Comparison of ENCODE assay signal across 34 cellular contexts in genomic region chr3:75035146-75035545, GRCh38.
"Had no signal": no experiment of that assay in that cellular context is flagged by ENCODE, and none has a peak within 500 bp of the region (broad histone marks: within the 10 kb centered on the region; RNA-seq: fewer than 3 reads in every experiment).

No MANE protein-coding gene starts in this region.

- H3K4me3 ChIP-seq: cardiac muscle cell had no signal

- H3K27me3 ChIP-seq: cardiac muscle cell had no signal

- ATAC-seq: activated CD8-positive, alpha-beta T cell treated with anti-CD3 and anti-CD28 coated beads for 36 hours; activated naive CD8-positive, alpha-beta T cell treated with anti-CD3 and anti-CD28 coated beads, Interleukin-2, amount 50 U/mL, for 24 hours had no signal

- H3K27ac Mint-ChIP-seq: activated B cell treated with CpG ODN at 0.5 μM for 24 hours; activated CD4-positive, alpha-beta memory T cell treated with anti-CD3 and anti-CD28 coated beads for 36 hours; activated CD4-positive, alpha-beta T cell treated with anti-CD3 and anti-CD28 coated beads, Interleukin-2, amount 10 ng/mL, durations not matched to agents 24 days and 14 days; activated CD8-positive, alpha-beta T cell treated with anti-CD3 and anti-CD28 coated beads for 36 hours; activated naive CD4-positive, alpha-beta T cell treated with anti-CD3 and anti-CD28 coated beads, Interleukin-2, amount 10 ng/mL, durations not matched to agents 7 days and 5 days; activated naive CD4-positive, alpha-beta T cell treated with anti-CD3 and anti-CD28 coated beads, Interleukin-2, amount 50 U/mL, for 24 hours; activated naive CD8-positive, alpha-beta T cell; activated naive CD8-positive, alpha-beta T cell treated with anti-CD3 and anti-CD28 coated beads, Interleukin-2, amount 10 ng/mL, durations not matched to agents 7 days and 5 days; activated naive CD8-positive, alpha-beta T cell treated with anti-CD3 and anti-CD28 coated beads, Interleukin-2, amount 50 U/mL, for 24 hours; activated T-helper 2 cell treated with anti-CD3 and anti-CD28 coated beads, Interferon-gamma antibody, Interleukin-2, Interleukin-4, amounts not matched to agents 10 μg/mL and 5 μg/mL and 100 μg/mL, durations not matched to agents 14 hours and 24 hours and 36 hours; brain; T-helper 1 cell treated with Interleukin-12 subunit alpha and Interleukin-12 subunit beta and Interleukin-4 antibody, amounts not matched to agents 30 μg/mL and 1 μg/mL, for 36 hours; T-helper 2 cell treated with Interferon-gamma antibody and Interleukin-4, amounts not matched to agents 5 μg/mL and 100 μg/mL, for 36 hours had no signal

- DNase-seq: activated B cell treated with CpG ODN at 0.5 μM for 24 hours; activated CD4-positive, alpha-beta memory T cell treated with anti-CD3 and anti-CD28 coated beads for 36 hours; activated CD4-positive, alpha-beta T cell treated with anti-CD3 and anti-CD28 coated beads for 4 hours; activated CD4-positive, alpha-beta T cell treated with anti-CD3 and anti-CD28 coated beads, Interleukin-2, amount 10 ng/mL, durations not matched to agents 24 days and 14 days; activated CD4-positive, alpha-beta T cell treated with anti-CD3 and anti-CD28 coated beads, Interleukin-2, amount 50 U/mL, for 1 hour; activated CD4-positive, alpha-beta T cell treated with anti-CD3 and anti-CD28 coated beads, Interleukin-2, amount 50 U/mL, for 4 hours; activated CD4-positive, CD25-positive, alpha-beta regulatory T cell treated with anti-CD3 and anti-CD28 coated beads, Interleukin-2, amount 50 U/mL, for 72 hours; activated CD8-positive, alpha-beta memory T cell treated with anti-CD3 and anti-CD28 coated beads, Interleukin-2, amount 50 U/mL, for 4 hours; activated CD8-positive, alpha-beta T cell treated with anti-CD3 and anti-CD28 coated beads for 36 hours; activated effector memory CD4-positive, alpha-beta T cell treated with Interleukin-2 at 50 U/mL for 16 hours; activated gamma-delta T cell; activated naive CD4-positive, alpha-beta T cell treated with anti-CD3 and anti-CD28 coated beads, Interleukin-2, amount 10 ng/mL, durations not matched to agents 7 days and 5 days; activated naive CD4-positive, alpha-beta T cell treated with Interleukin-2 at 50 U/mL for 16 hours; activated naive CD8-positive, alpha-beta T cell treated with anti-CD3 and anti-CD28 coated beads, Interleukin-2, amount 10 ng/mL, durations not matched to agents 7 days and 5 days; activated naive CD8-positive, alpha-beta T cell treated with anti-CD3 and anti-CD28 coated beads, Interleukin-2, amount 50 U/mL, for 24 hours; activated T-cell treated with anti-CD3 and anti-CD28 coated beads for 4 hours; activated T-cell treated with anti-CD3 and anti-CD28 coated beads, Interleukin-2, amount 50 U/mL, for 1 hour; activated T-cell treated with anti-CD3 and anti-CD28 coated beads, Interleukin-2, amount 50 U/mL, for 48 hours; amygdala; anterior cingulate cortex; caudate nucleus; SW 1271; T-helper 1 cell; T-helper 2 cell; T-helper 9 cell had no signal

- H3K27me3 Mint-ChIP-seq: activated B cell treated with CpG ODN at 0.5 μM for 24 hours; activated CD4-positive, alpha-beta memory T cell treated with anti-CD3 and anti-CD28 coated beads for 36 hours; activated CD4-positive, alpha-beta T cell treated with anti-CD3 and anti-CD28 coated beads, Interleukin-2, amount 10 ng/mL, durations not matched to agents 24 days and 14 days; activated CD8-positive, alpha-beta T cell treated with anti-CD3 and anti-CD28 coated beads for 36 hours; activated naive CD4-positive, alpha-beta T cell treated with anti-CD3 and anti-CD28 coated beads, Interleukin-2, amount 10 ng/mL, durations not matched to agents 7 days and 5 days; activated naive CD4-positive, alpha-beta T cell treated with anti-CD3 and anti-CD28 coated beads, Interleukin-2, amount 50 U/mL, for 24 hours; activated naive CD8-positive, alpha-beta T cell; activated naive CD8-positive, alpha-beta T cell treated with anti-CD3 and anti-CD28 coated beads, Interleukin-2, amount 10 ng/mL, durations not matched to agents 7 days and 5 days; activated naive CD8-positive, alpha-beta T cell treated with anti-CD3 and anti-CD28 coated beads, Interleukin-2, amount 50 U/mL, for 24 hours; central memory CD8-positive, alpha-beta T cell had no signal

- H3K4me3 Mint-ChIP-seq: activated B cell treated with CpG ODN at 0.5 μM for 24 hours; activated CD4-positive, alpha-beta memory T cell treated with anti-CD3 and anti-CD28 coated beads for 36 hours; activated CD4-positive, alpha-beta T cell treated with anti-CD3 and anti-CD28 coated beads, Interleukin-2, amount 10 ng/mL, durations not matched to agents 24 days and 14 days; activated CD8-positive, alpha-beta T cell treated with anti-CD3 and anti-CD28 coated beads for 36 hours; activated naive CD4-positive, alpha-beta T cell treated with anti-CD3 and anti-CD28 coated beads, Interleukin-2, amount 10 ng/mL, durations not matched to agents 7 days and 5 days; activated naive CD4-positive, alpha-beta T cell treated with anti-CD3 and anti-CD28 coated beads, Interleukin-2, amount 50 U/mL, for 24 hours; activated naive CD8-positive, alpha-beta T cell; activated naive CD8-positive, alpha-beta T cell treated with anti-CD3 and anti-CD28 coated beads, Interleukin-2, amount 10 ng/mL, durations not matched to agents 7 days and 5 days; activated naive CD8-positive, alpha-beta T cell treated with anti-CD3 and anti-CD28 coated beads, Interleukin-2, amount 50 U/mL, for 24 hours; brain; central memory CD8-positive, alpha-beta T cell; T-helper 1 cell treated with Interleukin-12 subunit alpha and Interleukin-12 subunit beta and Interleukin-4 antibody, amounts not matched to agents 30 μg/mL and 1 μg/mL, for 36 hours; T-helper 2 cell treated with Interferon-gamma antibody and Interleukin-4, amounts not matched to agents 5 μg/mL and 100 μg/mL, for 36 hours had no signal

- H3K27ac ChIP-seq: cardiac muscle cell, VCaP had no signal

- H3K9me3 Mint-ChIP-seq: activated naive CD4-positive, alpha-beta T cell treated with anti-CD3 and anti-CD28 coated beads, Interleukin-2, amount 10 ng/mL, durations not matched to agents 7 days and 5 days had no signal

- H3K36me3 ChIP-seq: cardiac muscle cell had no signal

- H3K36me3 Mint-ChIP-seq: activated CD4-positive, alpha-beta memory T cell treated with anti-CD3 and anti-CD28 coated beads for 36 hours; activated naive CD4-positive, alpha-beta T cell treated with anti-CD3 and anti-CD28 coated beads, Interleukin-2, amount 10 ng/mL, durations not matched to agents 7 days and 5 days; activated naive CD4-positive, alpha-beta T cell treated with anti-CD3 and anti-CD28 coated beads, Interleukin-2, amount 50 U/mL, for 24 hours; activated naive CD8-positive, alpha-beta T cell; activated naive CD8-positive, alpha-beta T cell treated with anti-CD3 and anti-CD28 coated beads, Interleukin-2, amount 10 ng/mL, durations not matched to agents 7 days and 5 days; brain had no signal

- H3K4me1 Mint-ChIP-seq: activated B cell treated with CpG ODN at 0.5 μM for 24 hours; activated CD4-positive, alpha-beta T cell treated with anti-CD3 and anti-CD28 coated beads, Interleukin-2, amount 10 ng/mL, durations not matched to agents 24 days and 14 days; activated naive CD4-positive, alpha-beta T cell treated with anti-CD3 and anti-CD28 coated beads, Interleukin-2, amount 10 ng/mL, durations not matched to agents 7 days and 5 days; activated naive CD4-positive, alpha-beta T cell treated with anti-CD3 and anti-CD28 coated beads, Interleukin-2, amount 50 U/mL, for 24 hours; activated naive CD8-positive, alpha-beta T cell treated with anti-CD3 and anti-CD28 coated beads, Interleukin-2, amount 10 ng/mL, durations not matched to agents 7 days and 5 days; activated naive CD8-positive, alpha-beta T cell treated with anti-CD3 and anti-CD28 coated beads, Interleukin-2, amount 50 U/mL, for 24 hours; central memory CD8-positive, alpha-beta T cell had no signal
